1 cellular context compared by ENCODE assay signal in genomic region chr11:77112641-77113381, GRCh38.
TF ChIP-seq lines count a peak whose summit lies in the region.

No MANE protein-coding gene starts in this region.

TF ChIP-seq in HepG2, 621 proteins besides CTCF, POLR2A, EP300 and RAD21:
- TF ChIP-seq ZNF207 (IDR thresholded peaks at IDR 0.05; ENCODE audit: borderline replicate concordance) = no peak
- peak; percentile 26; the same call in 1 of the 2 replicates for TF ChIP-seq ZFP91 (CRISPR knock-in tag; IDR thresholded peaks at IDR 0.05; ENCODE audit: borderline replicate concordance)
- TF ChIP-seq ZNF451 (CRISPR knock-in tag; IDR thresholded peaks at IDR 0.05) = no peak
- TF ChIP-seq DBP (CRISPR knock-in tag; IDR thresholded peaks at IDR 0.05; ENCODE audit: not compliant biosample characterization) = no peak
- no peak for TF ChIP-seq TBP (CRISPR knock-in tag; IDR thresholded peaks at IDR 0.05)
- no peak for TF ChIP-seq ZNF83 (CRISPR knock-in tag; IDR thresholded peaks at IDR 0.05; ENCODE audit: borderline replicate concordance)
- 0 out of 2 replicates have a peak, but pooled peaks have one; percentile 23 for TF ChIP-seq ZNF629 (CRISPR knock-in tag; conservative IDR thresholded peaks at IDR 0.05)
- peak; percentile 50 for TF ChIP-seq ZNF687 (CRISPR knock-in tag; IDR thresholded peaks at IDR 0.05)
- TF ChIP-seq HDAC1 (CRISPR knock-in tag; IDR thresholded peaks at IDR 0.05) = no peak
- TF ChIP-seq ISX (CRISPR knock-in tag; conservative IDR thresholded peaks at IDR 0.05) = no peak
- 0 out of 2 replicates have a peak, but pooled peaks have one; percentile 2 for TF ChIP-seq GABPA (IDR thresholded peaks at IDR 0.05; ENCODE audit: low read depth, low read length)
- no peak for TF ChIP-seq GABPA (CRISPR knock-in tag; IDR thresholded peaks at IDR 0.05; ENCODE audit: low read depth)
- TF ChIP-seq CEBPZ (IDR thresholded peaks at IDR 0.05; ENCODE audit: low read length) = no peak
